Comparison of ENCODE assay signal across 35 cellular contexts in the genomic region with DNA sequence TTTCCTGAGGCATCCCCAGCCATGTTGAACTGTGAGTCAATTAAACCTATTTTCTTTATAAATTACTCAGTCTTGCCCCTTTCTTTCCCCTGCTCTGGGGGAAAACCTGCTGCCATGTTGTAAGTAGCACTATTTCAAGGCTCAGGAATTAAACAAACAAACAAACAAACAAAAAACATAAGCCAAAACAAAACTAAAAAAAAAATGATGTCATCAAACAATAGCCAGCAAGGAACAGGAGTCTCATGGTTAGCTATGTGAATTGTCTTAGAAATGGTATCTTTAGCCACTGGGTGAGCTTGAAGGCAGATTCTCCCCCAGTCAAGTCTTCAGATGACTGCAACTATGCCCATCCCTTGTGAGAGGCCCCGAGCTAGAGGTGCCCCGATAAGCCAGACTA.
"Had no signal": no experiment of that assay in that cellular context is flagged by ENCODE, and none has a peak within 500 bp of the region (broad histone marks: within the 10 kb centered on the region; RNA-seq: fewer than 3 reads in every experiment).

No MANE protein-coding gene starts in this region.

- DNase-seq: Karpas-422, Kasumi-1, MG63, MM.1S, MV-4-11, NCI-H1048, NCI-H1092, NCI-H1092 treated with DMSO at 0.1 percent for 48 hours, NCI-H1105, NCI-H1105 treated with DMSO at 0.1 percent for 48 hours, NCI-H1417, NCI-H1417 treated with DMSO at 0.1 percent for 48 hours, NCI-H1436, NCI-H1436 treated with DMSO at 0.1 percent for 48 hours, NCI-H146, NCI-H1694, NCI-H1694 treated with DMSO at 0.1 percent for 48 hours, NCI-H187, NCI-H187 treated with DMSO at 0.1 percent for 48 hours, NCI-H1930, NCI-H2029, NCI-H2029 treated with DMSO at 0.1 percent for 48 hours, NCI-H2081, NCI-H2081 treated with DMSO at 0.1 percent for 48 hours, NCI-H2107, NCI-H2171, NCI-H2171 treated with DMSO at 0.1 percent for 48 hours, NCI-H2227 treated with DMSO at 0.1 percent for 48 hours, NCI-H226, NCI-H345, NCI-H446, NCI-H446 treated with DMSO at 0.1 percent for 48 hours, NCI-H510A, NCI-H510A treated with DMSO at 0.1 percent for 48 hours, NCI-H524 had no signal

- H3K4me3 ChIP-seq: MG63 had no signal

- H3K27me3 ChIP-seq: MG63 had no signal

- H3K36me3 ChIP-seq: MG63 had no signal

- H3K9me3 ChIP-seq: MG63 had no signal
